ENCODE assay signal across 1 cellular context in genomic region chr6:33367009-33367714, GRCh38.
A peak's percentile ranks its signal among the peaks of the same experiment; 100 is the strongest.
TF ChIP-seq lines count a peak whose summit lies in the region.

No MANE protein-coding gene starts in this region.

TF ChIP-seq in HEK293, 187 proteins besides CTCF, POLR2A, EP300 and RAD21 (continued from another document and continues in another):
- TF ChIP-seq ZNF629 (tag by site-specific recombination; IDR thresholded peaks at IDR 0.05) (no peak), ZNF48 (tag by site-specific recombination; IDR thresholded peaks at IDR 0.05) (no peak), ZNF654 (tag by site-specific recombination; IDR thresholded peaks at IDR 0.05; ENCODE audit: low read depth) (peak; percentile 29; the same call in 1 of the 2 replicates), ZBTB17 (tag by site-specific recombination; IDR thresholded peaks at IDR 0.05) (no peak), IKZF3 (tag by site-specific recombination; IDR thresholded peaks at IDR 0.05) (no peak), ZNF354C (tag by site-specific recombination; IDR thresholded peaks at IDR 0.05; ENCODE audit: borderline replicate concordance, low read depth) (no peak), ZNF174 (tag by site-specific recombination; IDR thresholded peaks at IDR 0.05) (no peak), ZNF580 (tag by site-specific recombination; IDR thresholded peaks at IDR 0.05) (no peak), ZFP3 (tag by site-specific recombination; IDR thresholded peaks at IDR 0.05; ENCODE audit: low read depth) (no peak), PBX3 (CRISPR knock-in tag; IDR thresholded peaks at IDR 0.05) (no peak), ZNF248 (tag by site-specific recombination; IDR thresholded peaks at IDR 0.05) (no peak), ZNF585B (tag by site-specific recombination; IDR thresholded peaks at IDR 0.05) (no peak), ZNF623 (tag by site-specific recombination; IDR thresholded peaks at IDR 0.05) (peak; percentile 64), ZNF426 (tag by site-specific recombination; IDR thresholded peaks at IDR 0.05) (peak; percentile 71), ZNF518A (tag by site-specific recombination; conservative IDR thresholded peaks at IDR 0.05; ENCODE audit: low read depth) (peak; percentile 81), ZNF112 (tag by site-specific recombination; IDR thresholded peaks at IDR 0.05) (no peak), ZNF184 (tag by site-specific recombination; IDR thresholded peaks at IDR 0.05) (no peak), ZNF24 (tag by site-specific recombination; IDR thresholded peaks at IDR 0.05) (no peak), MEIS1 (CRISPR knock-in tag; IDR thresholded peaks at IDR 0.05; ENCODE audit: borderline replicate concordance) (no peak), KLF1 (tag by site-specific recombination; IDR thresholded peaks at IDR 0.05) (no peak), BCL6B (tag by site-specific recombination; IDR thresholded peaks at IDR 0.05) (no peak), ZNF514 (tag by site-specific recombination; IDR thresholded peaks at IDR 0.05) (0 out of 2 replicates have a peak, but pooled peaks have one; percentile 31), REST (tag by site-specific recombination; IDR thresholded peaks at IDR 0.05) (peak; percentile 60; the same call in 1 of the 2 replicates), ZNF610 (tag by site-specific recombination; IDR thresholded peaks at IDR 0.05; ENCODE audit: borderline replicate concordance) (no peak), ZBTB8A (tag by site-specific recombination; IDR thresholded peaks at IDR 0.05) (peak; percentile 60), ZFP41 (tag by site-specific recombination; IDR thresholded peaks at IDR 0.05; ENCODE audit: borderline replicate concordance) (no peak), ZNF239 (tag by site-specific recombination; IDR thresholded peaks at IDR 0.05) (no peak), TRIM28 (IDR thresholded peaks at IDR 0.05; ENCODE audit: borderline replicate concordance, low read length) (no peak), ZXDB (tag by site-specific recombination; IDR thresholded peaks at IDR 0.05) (0 out of 2 replicates have a peak, but pooled peaks have one; percentile 42), ZNF433 (tag by site-specific recombination; IDR thresholded peaks at IDR 0.05; ENCODE audit: low read depth) (0 out of 2 replicates have a peak, but pooled peaks have one; percentile 17), ZNF211 (tag by site-specific recombination; IDR thresholded peaks at IDR 0.05; ENCODE audit: low read depth) (no peak), SP3 (tag by site-specific recombination; IDR thresholded peaks at IDR 0.05) (no peak), KLF7 (tag by site-specific recombination; IDR thresholded peaks at IDR 0.05; ENCODE audit: borderline replicate concordance) (no peak), SALL2 (tag by site-specific recombination; IDR thresholded peaks at IDR 0.05; ENCODE audit: borderline replicate concordance) (no peak), ZSCAN30 (tag by site-specific recombination; IDR thresholded peaks at IDR 0.05) (no peak), ZNF23 (tag by site-specific recombination; IDR thresholded peaks at IDR 0.05; ENCODE audit: borderline replicate concordance) (no peak)
- TF ChIP-seq, protein P1, sequence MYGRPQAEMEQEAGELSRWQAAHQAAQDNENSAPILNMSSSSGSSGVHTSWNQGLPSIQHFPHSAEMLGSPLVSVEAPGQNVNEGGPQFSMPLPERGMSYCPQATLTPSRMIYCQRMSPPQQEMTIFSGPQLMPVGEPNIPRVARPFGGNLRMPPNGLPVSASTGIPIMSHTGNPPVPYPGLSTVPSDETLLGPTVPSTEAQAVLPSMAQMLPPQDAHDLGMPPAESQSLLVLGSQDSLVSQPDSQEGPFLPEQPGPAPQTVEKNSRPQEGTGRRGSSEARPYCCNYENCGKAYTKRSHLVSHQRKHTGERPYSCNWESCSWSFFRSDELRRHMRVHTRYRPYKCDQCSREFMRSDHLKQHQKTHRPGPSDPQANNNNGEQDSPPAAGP (tag by site-specific recombination; IDR thresholded peaks at IDR 0.05), result no peak
- TF ChIP-seq, protein P2, sequence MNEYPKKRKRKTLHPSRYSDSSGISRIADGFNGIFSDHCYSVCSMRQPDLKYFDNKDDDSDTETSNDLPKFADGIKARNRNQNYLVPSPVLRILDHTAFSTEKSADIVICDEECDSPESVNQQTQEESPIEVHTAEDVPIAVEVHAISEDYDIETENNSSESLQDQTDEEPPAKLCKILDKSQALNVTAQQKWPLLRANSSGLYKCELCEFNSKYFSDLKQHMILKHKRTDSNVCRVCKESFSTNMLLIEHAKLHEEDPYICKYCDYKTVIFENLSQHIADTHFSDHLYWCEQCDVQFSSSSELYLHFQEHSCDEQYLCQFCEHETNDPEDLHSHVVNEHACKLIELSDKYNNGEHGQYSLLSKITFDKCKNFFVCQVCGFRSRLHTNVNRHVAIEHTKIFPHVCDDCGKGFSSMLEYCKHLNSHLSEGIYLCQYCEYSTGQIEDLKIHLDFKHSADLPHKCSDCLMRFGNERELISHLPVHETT (tag by site-specific recombination; IDR thresholded peaks at IDR 0.05), result no peak
- TF ChIP-seq, protein P3, sequence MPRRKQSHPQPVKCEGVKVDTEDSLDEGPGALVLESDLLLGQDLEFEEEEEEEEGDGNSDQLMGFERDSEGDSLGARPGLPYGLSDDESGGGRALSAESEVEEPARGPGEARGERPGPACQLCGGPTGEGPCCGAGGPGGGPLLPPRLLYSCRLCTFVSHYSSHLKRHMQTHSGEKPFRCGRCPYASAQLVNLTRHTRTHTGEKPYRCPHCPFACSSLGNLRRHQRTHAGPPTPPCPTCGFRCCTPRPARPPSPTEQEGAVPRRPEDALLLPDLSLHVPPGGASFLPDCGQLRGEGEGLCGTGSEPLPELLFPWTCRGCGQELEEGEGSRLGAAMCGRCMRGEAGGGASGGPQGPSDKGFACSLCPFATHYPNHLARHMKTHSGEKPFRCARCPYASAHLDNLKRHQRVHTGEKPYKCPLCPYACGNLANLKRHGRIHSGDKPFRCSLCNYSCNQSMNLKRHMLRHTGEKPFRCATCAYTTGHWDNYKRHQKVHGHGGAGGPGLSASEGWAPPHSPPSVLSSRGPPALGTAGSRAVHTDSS (tag by site-specific recombination; IDR thresholded peaks at IDR 0.05), result no peak
- TF ChIP-seq, protein P4, sequence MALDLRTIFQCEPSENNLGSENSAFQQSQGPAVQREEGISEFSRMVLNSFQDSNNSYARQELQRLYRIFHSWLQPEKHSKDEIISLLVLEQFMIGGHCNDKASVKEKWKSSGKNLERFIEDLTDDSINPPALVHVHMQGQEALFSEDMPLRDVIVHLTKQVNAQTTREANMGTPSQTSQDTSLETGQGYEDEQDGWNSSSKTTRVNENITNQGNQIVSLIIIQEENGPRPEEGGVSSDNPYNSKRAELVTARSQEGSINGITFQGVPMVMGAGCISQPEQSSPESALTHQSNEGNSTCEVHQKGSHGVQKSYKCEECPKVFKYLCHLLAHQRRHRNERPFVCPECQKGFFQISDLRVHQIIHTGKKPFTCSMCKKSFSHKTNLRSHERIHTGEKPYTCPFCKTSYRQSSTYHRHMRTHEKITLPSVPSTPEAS (tag by site-specific recombination; IDR thresholded peaks at IDR 0.05), result no peak
- TF ChIP-seq, protein P5, sequence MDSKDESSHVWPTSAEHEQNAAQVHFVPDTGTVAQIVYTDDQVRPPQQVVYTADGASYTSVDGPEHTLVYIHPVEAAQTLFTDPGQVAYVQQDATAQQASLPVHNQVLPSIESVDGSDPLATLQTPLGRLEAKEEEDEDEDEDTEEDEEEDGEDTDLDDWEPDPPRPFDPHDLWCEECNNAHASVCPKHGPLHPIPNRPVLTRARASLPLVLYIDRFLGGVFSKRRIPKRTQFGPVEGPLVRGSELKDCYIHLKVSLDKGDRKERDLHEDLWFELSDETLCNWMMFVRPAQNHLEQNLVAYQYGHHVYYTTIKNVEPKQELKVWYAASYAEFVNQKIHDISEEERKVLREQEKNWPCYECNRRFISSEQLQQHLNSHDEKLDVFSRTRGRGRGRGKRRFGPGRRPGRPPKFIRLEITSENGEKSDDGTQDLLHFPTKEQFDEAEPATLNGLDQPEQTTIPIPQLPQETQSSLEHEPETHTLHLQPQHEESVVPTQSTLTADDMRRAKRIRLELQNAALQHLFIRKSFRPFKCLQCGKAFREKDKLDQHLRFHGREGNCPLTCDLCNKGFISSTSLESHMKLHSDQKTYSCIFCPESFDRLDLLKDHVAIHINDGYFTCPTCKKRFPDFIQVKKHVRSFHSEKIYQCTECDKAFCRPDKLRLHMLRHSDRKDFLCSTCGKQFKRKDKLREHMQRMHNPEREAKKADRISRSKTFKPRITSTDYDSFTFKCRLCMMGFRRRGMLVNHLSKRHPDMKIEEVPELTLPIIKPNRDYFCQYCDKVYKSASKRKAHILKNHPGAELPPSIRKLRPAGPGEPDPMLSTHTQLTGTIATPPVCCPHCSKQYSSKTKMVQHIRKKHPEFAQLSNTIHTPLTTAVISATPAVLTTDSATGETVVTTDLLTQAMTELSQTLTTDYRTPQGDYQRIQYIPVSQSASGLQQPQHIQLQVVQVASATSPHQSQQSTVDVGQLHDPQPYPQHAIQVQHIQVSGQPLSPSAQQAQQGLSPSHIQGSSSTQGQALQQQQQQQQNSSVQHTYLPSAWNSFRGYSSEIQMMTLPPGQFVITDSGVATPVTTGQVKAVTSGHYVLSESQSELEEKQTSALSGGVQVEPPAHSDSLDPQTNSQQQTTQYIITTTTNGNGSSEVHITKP (tag by site-specific recombination; IDR thresholded peaks at IDR 0.05), result no peak
